In genomic region chr16:60074378-60074777, GRCh38 we compare ENCODE assay signal across 11 cellular contexts.
"Had no signal": no experiment of that assay in that cellular context is flagged by ENCODE, and none has a peak within 500 bp of the region (broad histone marks: within the 10 kb centered on the region; RNA-seq: fewer than 3 reads in every experiment).

No MANE protein-coding gene starts in this region.

- FAIRE-seq: H1, H54 had no signal

- H3K4me1 ChIP-seq: HAP-1 had no signal

- ATAC-seq: GM23338, HCT116 had no signal

- H2AFZ ChIP-seq: GM23248, GM23338 had no signal

- H3K27ac Mint-ChIP-seq: GM23338, H9, HFFc6 had no signal

- DNase-seq: GM23248, GOT3, H7, H9, HCEC 1CT, HFFc6 had no signal

- H3K36me3 ChIP-seq: HAP-1 had no signal

- H3K4me3 Mint-ChIP-seq: GM23338, H9, HFFc6 had no signal

- H3K4me3 ChIP-seq: GM23248, GM23338, HAP-1 had no signal

- H3K9me3 ChIP-seq: HAP-1 had no signal

- H3K27ac ChIP-seq: GM23248 had no signal

- H3K4me2 ChIP-seq: GM23338 had no signal

- H3K9ac ChIP-seq: GM23248 had no signal

- H3K9me3 Mint-ChIP-seq: GM23338, H9 had no signal
